26 cellular contexts compared by ENCODE assay signal in genomic region chr3:181872887-181873286, GRCh38.
"Had no signal": no experiment of that assay in that cellular context is flagged by ENCODE, and none has a peak within 500 bp of the region (broad histone marks: within the 10 kb centered on the region; RNA-seq: fewer than 3 reads in every experiment).

No MANE protein-coding gene starts in this region.

- DNase-seq: activated CD4-positive, alpha-beta T cell treated with anti-CD3 and anti-CD28 coated beads, Interleukin-2, amount 10 ng/mL, durations not matched to agents 7 days and 5 days; activated CD8-positive, alpha-beta memory T cell treated with anti-CD3 and anti-CD28 coated beads, Interleukin-2, amount 10 ng/mL, durations not matched to agents 7 days and 5 days; activated CD8-positive, alpha-beta T cell treated with anti-CD3 and anti-CD28 coated beads for 36 hours; activated gamma-delta T cell; activated naive CD4-positive, alpha-beta T cell treated with anti-CD3 and anti-CD28 coated beads, Interleukin-2, amount 50 U/mL, for 16 hours; activated naive CD8-positive, alpha-beta T cell treated with anti-CD3 and anti-CD28 coated beads, Interleukin-2, amount 50 U/mL, for 24 hours; activated T-cell treated with anti-CD3 and anti-CD28 coated beads for 4 hours; cerebellar nuclear complex; cortex of kidney; endodermal cell; esophagus squamous epithelium; immature natural killer cell; kidney glomerular epithelial cell; left lung; naive thymus-derived CD4-positive, alpha-beta T cell; spleen; stimulated activated CD4-positive, alpha-beta T cell treated with anti-CD3 and anti-CD28 coated beads, Interleukin-4, amount 100 ng/mL, for 1 hour; stimulated activated naive CD4-positive, alpha-beta T cell had no signal

- H3K4me3 Mint-ChIP-seq: activated CD4-positive, alpha-beta T cell treated with anti-CD3 and anti-CD28 coated beads, Interleukin-2, amount 10 ng/mL, durations not matched to agents 7 days and 5 days; activated CD8-positive, alpha-beta memory T cell treated with anti-CD3 and anti-CD28 coated beads, Interleukin-2, amount 10 ng/mL, durations not matched to agents 7 days and 5 days; activated CD8-positive, alpha-beta T cell treated with anti-CD3 and anti-CD28 coated beads for 36 hours; activated naive CD8-positive, alpha-beta T cell treated with anti-CD3 and anti-CD28 coated beads, Interleukin-2, amount 50 U/mL, for 24 hours; endodermal cell; immature natural killer cell; naive thymus-derived CD4-positive, alpha-beta T cell; neural crest cell; type B pancreatic cell had no signal

- H3K9me3 Mint-ChIP-seq: activated CD4-positive, alpha-beta T cell treated with anti-CD3 and anti-CD28 coated beads, Interleukin-2, amount 10 ng/mL, durations not matched to agents 7 days and 5 days; activated CD8-positive, alpha-beta T cell treated with anti-CD3 and anti-CD28 coated beads for 36 hours; activated naive CD8-positive, alpha-beta T cell treated with anti-CD3 and anti-CD28 coated beads, Interleukin-2, amount 50 U/mL, for 24 hours; endodermal cell; type B pancreatic cell had no signal

- H3K4me1 Mint-ChIP-seq: activated CD4-positive, alpha-beta T cell treated with anti-CD3 and anti-CD28 coated beads, Interleukin-2, amount 10 ng/mL, durations not matched to agents 7 days and 5 days; activated CD8-positive, alpha-beta memory T cell treated with anti-CD3 and anti-CD28 coated beads, Interleukin-2, amount 10 ng/mL, durations not matched to agents 7 days and 5 days; activated naive CD8-positive, alpha-beta T cell treated with anti-CD3 and anti-CD28 coated beads, Interleukin-2, amount 50 U/mL, for 24 hours; endodermal cell; immature natural killer cell; naive thymus-derived CD4-positive, alpha-beta T cell had no signal

- H3K27ac Mint-ChIP-seq: activated CD4-positive, alpha-beta T cell treated with anti-CD3 and anti-CD28 coated beads, Interleukin-2, amount 10 ng/mL, durations not matched to agents 7 days and 5 days; activated CD8-positive, alpha-beta memory T cell treated with anti-CD3 and anti-CD28 coated beads, Interleukin-2, amount 10 ng/mL, durations not matched to agents 7 days and 5 days; activated CD8-positive, alpha-beta T cell treated with anti-CD3 and anti-CD28 coated beads for 36 hours; activated naive CD8-positive, alpha-beta T cell treated with anti-CD3 and anti-CD28 coated beads, Interleukin-2, amount 50 U/mL, for 24 hours; endodermal cell; immature natural killer cell; naive thymus-derived CD4-positive, alpha-beta T cell; progenitor cell of endocrine pancreas; type B pancreatic cell had no signal

- ATAC-seq: activated CD4-positive, CD25-positive, alpha-beta regulatory T cell treated with anti-CD3 and anti-CD28 coated beads, Interleukin-2, amount 50 U/mL, for 24 hours; activated CD8-positive, alpha-beta memory T cell treated with anti-CD3 and anti-CD28 coated beads, Interleukin-2, amount 10 ng/mL, durations not matched to agents 7 days and 5 days; activated CD8-positive, alpha-beta T cell treated with anti-CD3 and anti-CD28 coated beads for 36 hours; activated naive CD8-positive, alpha-beta T cell treated with anti-CD3 and anti-CD28 coated beads, Interleukin-2, amount 50 U/mL, for 24 hours; left lung; naive thymus-derived CD4-positive, alpha-beta T cell had no signal

- H3K36me3 Mint-ChIP-seq: activated CD8-positive, alpha-beta memory T cell treated with anti-CD3 and anti-CD28 coated beads, Interleukin-2, amount 10 ng/mL, durations not matched to agents 7 days and 5 days; immature natural killer cell; naive thymus-derived CD4-positive, alpha-beta T cell; type B pancreatic cell had no signal

- H3K4me3 ChIP-seq: esophagus squamous epithelium, hepatocyte, left lung, lung, spleen, thoracic aorta, vagina had no signal

- H3K27me3 Mint-ChIP-seq: activated CD4-positive, alpha-beta T cell treated with anti-CD3 and anti-CD28 coated beads, Interleukin-2, amount 10 ng/mL, durations not matched to agents 7 days and 5 days; activated CD8-positive, alpha-beta memory T cell treated with anti-CD3 and anti-CD28 coated beads, Interleukin-2, amount 10 ng/mL, durations not matched to agents 7 days and 5 days; activated CD8-positive, alpha-beta T cell treated with anti-CD3 and anti-CD28 coated beads for 36 hours; activated naive CD8-positive, alpha-beta T cell treated with anti-CD3 and anti-CD28 coated beads, Interleukin-2, amount 50 U/mL, for 24 hours; progenitor cell of endocrine pancreas; type B pancreatic cell had no signal
